14 cellular contexts compared by ENCODE assay signal in genomic region chr2:196136151-196136550, GRCh38.
"Had no signal": no experiment of that assay in that cellular context is flagged by ENCODE, and none has a peak within 500 bp of the region (broad histone marks: within the 10 kb centered on the region; RNA-seq: fewer than 3 reads in every experiment).

No MANE protein-coding gene starts in this region.

- H3K4me3 Mint-ChIP-seq: activated CD8-positive, alpha-beta T cell treated with anti-CD3 and anti-CD28 coated beads, Interleukin-2, amount 10 ng/mL, durations not matched to agents 7 days and 5 days; neural crest cell had no signal

- H3K4me3 ChIP-seq: pancreas, thyroid gland, uterus had no signal

- H3K36me3 ChIP-seq: uterus had no signal

- H3K4me1 Mint-ChIP-seq: neural crest cell had no signal

- DNase-seq: activated CD8-positive, alpha-beta memory T cell treated with anti-CD3 and anti-CD28 coated beads, Interleukin-2, amount 50 U/mL, for 48 hours; activated CD8-positive, alpha-beta T cell treated with anti-CD3 and anti-CD28 coated beads, Interleukin-2, amount 10 ng/mL, durations not matched to agents 7 days and 5 days; activated naive CD4-positive, alpha-beta T cell treated with anti-CD3 and anti-CD28 coated beads, Interleukin-2, amount 50 U/mL, for 16 hours; anterior cingulate cortex; foreskin keratinocyte; head of caudate nucleus; pancreas; SW 1271; T-helper 9 cell; thyroid gland; uterus had no signal

- H3K9me3 ChIP-seq: thyroid gland had no signal

- H3K27me3 ChIP-seq: foreskin keratinocyte, pancreas, thyroid gland, uterus had no signal

- H3K27ac ChIP-seq: foreskin keratinocyte, pancreas, thyroid gland, uterus, VCaP had no signal

- H3K4me1 ChIP-seq: foreskin keratinocyte, pancreas, thyroid gland, uterus had no signal

- ATAC-seq: activated CD8-positive, alpha-beta T cell treated with anti-CD3 and anti-CD28 coated beads, Interleukin-2, amount 10 ng/mL, durations not matched to agents 7 days and 5 days; foreskin keratinocyte; left lobe of liver; pancreas had no signal
